ENCODE assay signal across 8 cellular contexts in genomic region chr5:1523793-1524480, GRCh38. TPM values are rescaled to one million over a fixed set of nuclear protein-coding genes. Genes with fewer than 3 reads are reported as not detected.
DNase-seq lines count a peak whose midpoint lies in the region; ATAC-seq and TF ChIP-seq lines count a peak whose summit lies in the region.

Gene LPCAT1 (minus strand): TSS chr5:1523960. CDS start chr5:1523844, 116 bp downstream.

- H3K36me3 ChIP-seq in KOPT-K1 (ENCODE audit: insufficient read depth, low read length) (peaks cover 26% of the 10 kb centered on the region), SJCRH30 (no peaks in the 10 kb centered on the region), neuron (ENCODE audit: insufficient read depth, low read length) (peaks cover 20% of the 10 kb centered on the region)

- no peaks in the 10 kb centered on the region for H3K9me3 ChIP-seq in KOPT-K1 (ENCODE audit: insufficient read depth, low read length, poor library complexity, severe bottlenecking)
- no peaks in the 10 kb centered on the region for H3K9me3 ChIP-seq in SJCRH30 (replicated peaks)
- no peaks in the 10 kb centered on the region for H3K9me3 ChIP-seq in neuron (ENCODE audit: low read length)

- TF ChIP-seq CTCF in subcutaneous adipose tissue (IDR thresholded peaks at IDR 0.05; ENCODE audit: low read depth), result no peak

- H3K4me3 ChIP-seq in SJCRH30 (peak within 1 kb of the TSS; percentile 68), neuron (ENCODE audit: low read length) (peak within 1 kb of the TSS; percentile 82)

- H3K27ac ChIP-seq in KOPT-K1 (ENCODE audit: low read depth, low read length, poor library complexity, severe bottlenecking) (peak within 1 kb of the TSS; percentile 79), SJCRH30 (peak within 1 kb of the TSS; percentile 48; the same call in 1 of the 2 replicates)

- H3K4me1 ChIP-seq in SJCRH30, result peaks cover 7% of the 10 kb centered on the region; the same call in 1 of the 2 replicates
- peaks cover 17% of the 10 kb centered on the region for H3K4me1 ChIP-seq in neuron (ENCODE audit: insufficient read depth, low read length)

- peak; percentile 74 for ATAC-seq in GM21825 (IDR thresholded peaks at IDR 0.05; ENCODE audit: unreplicated experiment)

- H2AFZ ChIP-seq in neuron (ENCODE audit: low read depth, low read length), result peak within 1 kb of the TSS; percentile 64

- peak; percentile 74 for DNase-seq in EL
- peak; percentile 40 to 69 for DNase-seq in SJCRH30
- DNase-seq in activated gamma-delta T cell treated with anti-CD3 and anti-CD28 coated beads, Interleukin-2, amount 50 U/mL, for 16 hours (ENCODE audit: low read depth), result peak; percentile 57
- DNase-seq in foreskin melanocyte, result peak; percentile 54

- H3K27me3 ChIP-seq in SJCRH30 (no peaks in the 10 kb centered on the region), neuron (ENCODE audit: insufficient read depth, low read length) (no peaks in the 10 kb centered on the region)

RNA-seq across cellular contexts. Expression of gene LPCAT1, which starts in this region (rescaled TPM):
- 36.9 and 44.6 TPM in 2 replicates for total RNA-seq in SJCRH30 (2014; rRNA removed; shearing (Covaris generic))
- total RNA-seq in subcutaneous adipose tissue, result 10 to 100 TPM; 18.9 to 47.5 (median 29.2) TPM

Comparison
In these comparisons a context has a peak if more than half of its experiments do, and no peak if none do; other contexts are left out.
1. Peak in every context shown above with its lines: DNase-seq, ATAC-seq, H3K4me3 ChIP-seq and H3K27ac ChIP-seq.